In the genomic region with DNA sequence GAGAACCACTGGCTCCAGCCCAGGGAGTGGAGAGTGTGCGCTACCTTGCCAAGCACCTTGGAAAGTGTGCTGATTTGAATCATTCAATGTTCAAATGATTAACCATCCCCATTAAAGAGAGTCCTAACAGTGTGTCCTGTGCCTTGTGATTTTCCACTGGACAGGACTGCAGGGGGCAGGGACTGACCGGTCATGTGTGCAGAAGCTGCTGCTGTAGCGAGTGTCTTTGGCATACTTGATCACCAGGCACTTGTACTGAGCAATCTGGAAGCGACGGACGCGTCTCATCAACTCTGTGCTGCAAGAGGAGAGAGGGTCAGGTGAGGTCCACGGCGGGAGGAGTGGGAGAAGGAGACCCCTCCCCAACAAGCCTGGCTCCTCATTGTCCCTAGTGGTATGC, we compare ENCODE assay signal across 17 cellular contexts. TPM values are rescaled to one million over a fixed set of nuclear protein-coding genes. Genes with fewer than 3 reads are reported as not detected.
DNase-seq lines count a peak whose midpoint lies in the region; ATAC-seq, FAIRE-seq and TF ChIP-seq lines count a peak whose summit lies in the region.
"Had no signal": no experiment of that assay in that cellular context is flagged by ENCODE, and none has a peak within 500 bp of the region (broad histone marks: within the 10 kb centered on the region; RNA-seq: fewer than 3 reads in every experiment).

No MANE protein-coding gene starts in this region.

- TF ChIP-seq POLR2A in A549 (IDR thresholded peaks at IDR 0.05; ENCODE audit: low read length) = no peak
- TF ChIP-seq POLR2A in right lobe of liver (IDR thresholded peaks at IDR 0.05) = peak; percentile 57
- no peak for TF ChIP-seq POLR2A in adrenal gland (IDR thresholded peaks at IDR 0.05)

- DNase-seq in A549 (ENCODE audit: low read depth in 1 of 2, low spot score in 1 of 2) = no peak
- DNase-seq in H9 = no peak
- DNase-seq in activated naive CD8-positive, alpha-beta T cell treated with anti-CD3 and anti-CD28 coated beads, Interleukin-2, amount 10 ng/mL, durations not matched to agents 7 days and 5 days = no peak
- peak; percentile 62 to 91 (median 85) for DNase-seq in right lobe of liver
- no peak for DNase-seq in adrenal gland
- DNase-seq: NCI-H1694 treated with DMSO at 0.1 percent for 48 hours; occipital lobe; OCI-M1; stimulated activated CD4-positive, alpha-beta T cell treated with anti-CD3 and anti-CD28 coated beads, Interleukin-4, amount 100 ng/mL, for 1 hour; upper lobe of right lung; WERI-Rb-1 had no signal

- no peak overlapping the region for H2BK120ac ChIP-seq in H9 (ENCODE audit: low read depth, low read length, poor library complexity, severe bottlenecking)

- no peak for FAIRE-seq in A549 (lab: Jason Lieb, UNC)
- FAIRE-seq: endometrium had no signal

- H3K9me3 Mint-ChIP-seq in H9 = no peaks in the 10 kb centered on the region
- no peaks in the 10 kb centered on the region for H3K9me3 Mint-ChIP-seq in activated naive CD8-positive, alpha-beta T cell treated with anti-CD3 and anti-CD28 coated beads, Interleukin-2, amount 10 ng/mL, durations not matched to agents 7 days and 5 days

- H2BK15ac ChIP-seq in H9 (ENCODE audit: low read depth, low read length) = no peak overlapping the region

- no peaks in the 10 kb centered on the region for H3K36me3 ChIP-seq in right lobe of liver
- no peaks in the 10 kb centered on the region for H3K36me3 ChIP-seq in adrenal gland (replicated peaks in 1 of 2)
- H3K36me3 ChIP-seq: upper lobe of right lung had no signal

- no peak overlapping the region for H3K23ac ChIP-seq in H9 (ENCODE audit: insufficient read length, low read depth, low read length)

- no peak overlapping the region for H3K4me3 ChIP-seq in A549
- H3K4me3 ChIP-seq in right lobe of liver = peak overlapping the region in 2 of 3 donors; percentile 19 to 47
- H3K4me3 ChIP-seq in adrenal gland = no peak overlapping the region
- H3K4me3 ChIP-seq: upper lobe of right lung had no signal

- peak overlapping the region in 2 of 3 experiments; percentile 5 to 35; a peak in 2 of 7 replicates for H3K27ac Mint-ChIP-seq in H9
- peak overlapping the region; percentile 30 for H3K27ac Mint-ChIP-seq in activated naive CD8-positive, alpha-beta T cell treated with anti-CD3 and anti-CD28 coated beads, Interleukin-2, amount 10 ng/mL, durations not matched to agents 7 days and 5 days

- H3K4me3 Mint-ChIP-seq in H9 = peak overlapping the region; percentile 84 to 85
- H3K4me3 Mint-ChIP-seq in activated naive CD8-positive, alpha-beta T cell treated with anti-CD3 and anti-CD28 coated beads, Interleukin-2, amount 10 ng/mL, durations not matched to agents 7 days and 5 days = peak overlapping the region; percentile 94

- no peak overlapping the region for H2BK12ac ChIP-seq in H9 (ENCODE audit: insufficient read length, low read depth, low read length)

- TF ChIP-seq CTCF in A549 (IDR thresholded peaks at IDR 0.05) = no peak
- no peak for TF ChIP-seq CTCF in H9 (conservative IDR thresholded peaks at IDR 0.05)
- no peak for TF ChIP-seq CTCF in right lobe of liver (IDR thresholded peaks at IDR 0.05)
- no peak for TF ChIP-seq CTCF in adrenal gland (IDR thresholded peaks at IDR 0.05)

- no peak overlapping the region for H3K4ac ChIP-seq in H9 (ENCODE audit: low read depth, low read length)

- H3K27me3 Mint-ChIP-seq in H9 (ENCODE audit: low read depth) = no peaks in the 10 kb centered on the region
- no peaks in the 10 kb centered on the region for H3K27me3 Mint-ChIP-seq in activated naive CD8-positive, alpha-beta T cell treated with anti-CD3 and anti-CD28 coated beads, Interleukin-2, amount 10 ng/mL, durations not matched to agents 7 days and 5 days

- no peak overlapping the region for H2BK5ac ChIP-seq in H9 (ENCODE audit: insufficient read length, low read length)

- no peak for TF ChIP-seq EP300 in A549 (IDR thresholded peaks at IDR 0.05)

- no peak overlapping the region for H4K91ac ChIP-seq in H9 (ENCODE audit: insufficient read length, low read depth, low read length)

- H3K9ac ChIP-seq in H9 (ENCODE audit: extremely low read depth, insufficient read length, low read length) = no peak overlapping the region

- H3K27ac ChIP-seq in A549 (no peak overlapping the region), H9 (ENCODE audit: insufficient read length, low read depth, low read length) (no peak overlapping the region), right lobe of liver (peak overlapping the region; percentile 24 to 71 (median 45)), adrenal gland (no peak overlapping the region)
- H3K27ac ChIP-seq: HL-60, upper lobe of right lung, WERI-Rb-1 had no signal

- H3K4me2 ChIP-seq in A549 (peak overlapping the region; percentile 91; the same call in 1 of the 3 replicates), H9 (ENCODE audit: insufficient read depth, insufficient read length, low read length) (peak overlapping the region; percentile 1)

- peaks cover 9% of the 10 kb centered on the region; the same call in 1 of the 2 replicates for H3K79me2 ChIP-seq in H9 (ENCODE audit: insufficient read depth, low read length)

- 88% methylated on average over 9 of the region's 9 CpGs for WGBS in A549 (ENCODE audit: missing lambda C conversion rate)
- no CpG with 5 or more reads among the region's 9 CpGs for WGBS in H9 (ENCODE audit: extremely low coverage, insufficient read length, low lambda C conversion rate)
- 28% methylated on average over 9 of the region's 9 CpGs for WGBS in right lobe of liver (ENCODE audit: insufficient coverage, low coverage, low lambda C conversion rate, missing lambda C conversion rate)
- WGBS in adrenal gland, 4 donors = 89 to 98% (median 93%) methylated on average over 7 to 9 of the region's 9 CpGs

- no peak overlapping the region for H3K18ac ChIP-seq in H9 (ENCODE audit: insufficient read length, low read depth, low read length)

- intact Hi-C loops in right lobe of liver (cut with DNase I) = no loop called here
- intact Hi-C loops in adrenal gland (cut with DNase I) = no loop called here

- peaks cover 6% of the 10 kb centered on the region for H3K23me2 ChIP-seq in H9 (ENCODE audit: insufficient read length, low read depth, low read length, poor library complexity, severe bottlenecking)

- H3K4me1 Mint-ChIP-seq in H9 = peaks cover 24 to 31% of the 10 kb centered on the region in 2 experiments
- H3K4me1 Mint-ChIP-seq in activated naive CD8-positive, alpha-beta T cell treated with anti-CD3 and anti-CD28 coated beads, Interleukin-2, amount 10 ng/mL, durations not matched to agents 7 days and 5 days = peaks cover 42% of the 10 kb centered on the region

- no peak overlapping the region for H3K14ac ChIP-seq in H9 (ENCODE audit: insufficient read depth, low read length)

- CTCF ChIA-PET in A549 (lab: Yijun Ruan, JAX) = interaction anchor here (1.4 to 7.2 kb wide), 9 partner anchors 8 to 166 kb away, joined by 3 to 105 read pairs (median 14); no protein-coding TSS in a partner anchor

- no peak overlapping the region for H2BK20ac ChIP-seq in H9 (ENCODE audit: low read depth, low read length, poor library complexity, severe bottlenecking)

- H3K9me3 ChIP-seq in A549 (no peaks in the 10 kb centered on the region), H9 (ENCODE audit: control insufficient read depth, low read depth, low read length) (no peaks in the 10 kb centered on the region), right lobe of liver (no peaks in the 10 kb centered on the region), adrenal gland (replicated peaks in 1 of 3) (no peaks in the 10 kb centered on the region)
- H3K9me3 ChIP-seq: upper lobe of right lung had no signal

- H3T11ph ChIP-seq in H9 (ENCODE audit: low read length) = no peak overlapping the region

- no peak for TF ChIP-seq RAD21 in A549 (conservative IDR thresholded peaks at IDR 0.05 in 1 of 2, IDR thresholded peaks at IDR 0.05 in 1 of 2)

- POLR2A ChIA-PET in A549 (lab: Yijun Ruan, JAX) = no interaction called here
- POLR2A ChIA-PET in activated naive CD8-positive, alpha-beta T cell treated with anti-CD3 and anti-CD28 coated beads, Interleukin-2, amount 10 ng/mL, durations not matched to agents 7 days and 5 days (lab: Charles Lee) = no interaction called here

- H2AK5ac ChIP-seq in H9 (ENCODE audit: insufficient read length, low read length) = no peak overlapping the region

- no peaks in the 10 kb centered on the region for H4K20me1 ChIP-seq in H9 (ENCODE audit: control insufficient read depth, insufficient read depth, insufficient read length)

- peaks cover 33% of the 10 kb centered on the region for H3K4me1 ChIP-seq in A549
- H3K4me1 ChIP-seq in H9 (ENCODE audit: insufficient read depth, low read length) = no peaks in the 10 kb centered on the region
- peaks cover 0 to 40% (median 17%) of the 10 kb centered on the region in 4 donors for H3K4me1 ChIP-seq in right lobe of liver
- peaks cover 0 to 12% of the 10 kb centered on the region in 2 donors for H3K4me1 ChIP-seq in adrenal gland (replicated peaks in 1 of 2)

- H3K27me3 ChIP-seq in H9 (ENCODE audit: insufficient read depth, low read length) = no peaks in the 10 kb centered on the region
- H3K27me3 ChIP-seq in right lobe of liver = no peaks in the 10 kb centered on the region
- no peaks in the 10 kb centered on the region for H3K27me3 ChIP-seq in adrenal gland
- H3K27me3 ChIP-seq: upper lobe of right lung had no signal

- ATAC-seq in A549 = no peak
- ATAC-seq in activated naive CD8-positive, alpha-beta T cell treated with anti-CD3 and anti-CD28 coated beads, Interleukin-2, amount 10 ng/mL, durations not matched to agents 7 days and 5 days (ENCODE audit: low read depth) = no peak
- ATAC-seq in right lobe of liver = peak; percentile 42 to 69 (median 61)
- ATAC-seq in HG02588 (IDR thresholded peaks at IDR 0.05; ENCODE audit: unreplicated experiment) = no peak
- ATAC-seq in HG03039 (IDR thresholded peaks at IDR 0.05; ENCODE audit: unreplicated experiment) = no peak
- no peak for ATAC-seq in HG03097 (IDR thresholded peaks at IDR 0.05; ENCODE audit: low FRiP score, unreplicated experiment)
- ATAC-seq: upper lobe of right lung had no signal

- H2AFZ ChIP-seq in H9 (ENCODE audit: low read length) = no peak overlapping the region

- peaks cover 42 to 57% (median 57%) of the 10 kb centered on the region in 3 experiments; a peak in 6 of 7 replicates for H3K36me3 Mint-ChIP-seq in H9 (ENCODE audit: insufficient read depth in 1 of 3, low read depth in 3 of 3)
- H3K36me3 Mint-ChIP-seq in activated naive CD8-positive, alpha-beta T cell treated with anti-CD3 and anti-CD28 coated beads, Interleukin-2, amount 10 ng/mL, durations not matched to agents 7 days and 5 days = peaks cover 26% of the 10 kb centered on the region

- no peak overlapping the region for H3K56ac ChIP-seq in H9 (ENCODE audit: insufficient read length, low read depth, low read length)

- no peak overlapping the region for H4K8ac ChIP-seq in H9 (replicated peaks; ENCODE audit: insufficient read length, low read depth, low read length)

- H3K79me1 ChIP-seq in H9 (ENCODE audit: insufficient read depth, low read depth, low read length, poor library complexity, severe bottlenecking) = peaks cover 2% of the 10 kb centered on the region

- H4K5ac ChIP-seq in H9 (ENCODE audit: insufficient read length, low read depth, low read length) = no peak overlapping the region

RNA-seq across cellular contexts. Expression of a gene that starts 2.0 kb away (rescaled TPM):
- polyA plus RNA-seq in A549 (2011; rRNA removed) (86.1 and 90.9 TPM in 2 replicates), A549 (2017; fragmentation: RNase III; extraction: RNeasy Plus Mini Kit Qiagen cat#74134 plus additional on column Dnase treatment) (342 to 380 TPM (median 355 TPM) in 3 replicates), adrenal gland (1 to 10 TPM; 1.3 to 2.6 (median 1.6) TPM)
- polyA plus RNA-seq in A549 (2012; cell fraction: cytosol; rRNA removed) = 504 and 555 TPM in 2 replicates
- 355 and 514 TPM in 2 replicates for polyA plus RNA-seq in A549 (2012; cell fraction: nucleus; rRNA removed)
- 103 and 148 TPM in 2 replicates for polyA minus RNA-seq in A549 (2011; rRNA and poly(A)+ RNA removed)
- total RNA-seq in H9 (2021) (95.8 and 98.7 TPM in 2 replicates), right lobe of liver (1 to 10 TPM; 2.1 to 8.3 (median 4.7) TPM), adrenal gland (1 to 10 TPM; 2.0 to 8.5 (median 2.5) TPM)
- total RNA-seq in activated naive CD8-positive, alpha-beta T cell treated with anti-CD3 and anti-CD28 coated beads, Interleukin-2, amount 10 ng/mL, durations not matched to agents 7 days and 5 days = 10 to 100 TPM; 93.1 to 97.8 TPM

RNA-seq across cellular contexts. Expression of a gene that starts 2.3 kb away (rescaled TPM):
- polyA plus RNA-seq in A549 (2011; rRNA removed) = 33.4 and 59.8 TPM in 2 replicates
- polyA plus RNA-seq in A549 (2012; cell fraction: cytosol; rRNA removed) = 44.2 and 50.6 TPM in 2 replicates
- polyA plus RNA-seq in A549 (2012; cell fraction: nucleus; rRNA removed) = 39.7 and 60.2 TPM in 2 replicates
- polyA plus RNA-seq in A549 (2017; fragmentation: RNase III; extraction: RNeasy Plus Mini Kit Qiagen cat#74134 plus additional on column Dnase treatment) = 43.4 to 46.0 TPM (median 45.2 TPM) in 3 replicates
- polyA minus RNA-seq in A549 (2011; rRNA and poly(A)+ RNA removed) = 51.0 and 55.9 TPM in 2 replicates
- 54.7 and 64.1 TPM in 2 replicates for total RNA-seq in H9 (2021)
- total RNA-seq in activated naive CD8-positive, alpha-beta T cell treated with anti-CD3 and anti-CD28 coated beads, Interleukin-2, amount 10 ng/mL, durations not matched to agents 7 days and 5 days = 10 to 100 TPM; 11.3 to 13.4 TPM
- 100 to 1,000 TPM in 5 of 6 experiments, 10 to 100 TPM in 1; 96.6 to 156 (median 142) TPM for total RNA-seq in right lobe of liver
- total RNA-seq in adrenal gland = 10 to 100 TPM in 7 of 8 donors, 1 to 10 TPM in 1; 4.5 to 32.9 (median 21.9) TPM
- polyA plus RNA-seq in adrenal gland = 10 to 100 TPM in 1 of 3 donors, 1 to 10 TPM in 2; 9.0 to 16.3 (median 9.1) TPM

RNA-seq across cellular contexts. Expression of a gene that starts 16.5 kb away (rescaled TPM):
- 113 and 133 TPM in 2 replicates for polyA plus RNA-seq in A549 (2011; rRNA removed)
- polyA plus RNA-seq in A549 (2012; cell fraction: cytosol; rRNA removed) = 274 and 334 TPM in 2 replicates
- 224 and 303 TPM in 2 replicates for polyA plus RNA-seq in A549 (2012; cell fraction: nucleus; rRNA removed)
- 102 to 108 TPM (median 106 TPM) in 3 replicates for polyA plus RNA-seq in A549 (2017; fragmentation: RNase III; extraction: RNeasy Plus Mini Kit Qiagen cat#74134 plus additional on column Dnase treatment)
- 176 and 189 TPM in 2 replicates for polyA minus RNA-seq in A549 (2011; rRNA and poly(A)+ RNA removed)
- total RNA-seq in H9 (2021) = 41.0 and 43.9 TPM in 2 replicates
- 10 to 100 TPM; 43.2 to 50.5 TPM for total RNA-seq in activated naive CD8-positive, alpha-beta T cell treated with anti-CD3 and anti-CD28 coated beads, Interleukin-2, amount 10 ng/mL, durations not matched to agents 7 days and 5 days
- 10 to 100 TPM; 43.3 to 55.8 (median 50.4) TPM for total RNA-seq in right lobe of liver
- total RNA-seq in adrenal gland = 10 to 100 TPM; 36.3 to 98.1 (median 62.9) TPM
- polyA plus RNA-seq in adrenal gland = 10 to 100 TPM; 32.7 to 85.5 (median 38.9) TPM

RNA-seq across cellular contexts. Expression of a gene that starts 29.2 kb away (rescaled TPM):
- polyA plus RNA-seq in A549 (2011; rRNA removed) (45.4 and 51.9 TPM in 2 replicates), A549 (2017; fragmentation: RNase III; extraction: RNeasy Plus Mini Kit Qiagen cat#74134 plus additional on column Dnase treatment) (93.5 to 116 TPM (median 109 TPM) in 3 replicates), adrenal gland (1 to 10 TPM in 1 of 3 donors, under 1 TPM in 2; 0.32 to 1.3 (median 0.34) TPM)
- polyA plus RNA-seq in A549 (2012; cell fraction: cytosol; rRNA removed) = 90.7 and 118 TPM in 2 replicates
- 35.8 and 47.6 TPM in 2 replicates for polyA plus RNA-seq in A549 (2012; cell fraction: nucleus; rRNA removed)
- polyA minus RNA-seq in A549 (2011; rRNA and poly(A)+ RNA removed) = 40.3 and 63.2 TPM in 2 replicates
- total RNA-seq in H9 (2021) (97.8 and 104 TPM in 2 replicates), right lobe of liver (1 to 10 TPM in 4 of 6 experiments, under 1 TPM in 2; 0.57 to 2.0 (median 1.4) TPM), adrenal gland (1 to 10 TPM in 5 of 8 donors, under 1 TPM in 3; 0.12 to 2.9 (median 1.5) TPM)
- 10 to 100 TPM; 54.9 to 65.2 TPM for total RNA-seq in activated naive CD8-positive, alpha-beta T cell treated with anti-CD3 and anti-CD28 coated beads, Interleukin-2, amount 10 ng/mL, durations not matched to agents 7 days and 5 days

RNA-seq across cellular contexts. Expression of a gene that starts 38.7 kb away (rescaled TPM):
- not detected in 2 replicates for polyA plus RNA-seq in A549 (2011; rRNA removed)
- not detected in 2 replicates for polyA plus RNA-seq in A549 (2012; cell fraction: cytosol; rRNA removed)
- not detected in 2 replicates for polyA plus RNA-seq in A549 (2012; cell fraction: nucleus; rRNA removed)
- polyA plus RNA-seq in A549 (2017; fragmentation: RNase III; extraction: RNeasy Plus Mini Kit Qiagen cat#74134 plus additional on column Dnase treatment) = not detected in 3 replicates
- polyA minus RNA-seq in A549 (2011; rRNA and poly(A)+ RNA removed) = not detected in 2 replicates
- total RNA-seq in H9 (2021) = not detected in 2 replicates
- not detected for total RNA-seq in activated naive CD8-positive, alpha-beta T cell treated with anti-CD3 and anti-CD28 coated beads, Interleukin-2, amount 10 ng/mL, durations not matched to agents 7 days and 5 days
- total RNA-seq in right lobe of liver = not detected
- total RNA-seq in adrenal gland = not detected
- not detected for polyA plus RNA-seq in adrenal gland
- total RNA-seq: occipital lobe, upper lobe of right lung had no signal
- polyA plus RNA-seq: adipose tissue had no signal

Comparison
In these comparisons a context has a peak if more than half of its experiments do, and no peak if none do; other contexts are left out.
1. ATAC-seq: peak in right lobe of liver (4 of 4); none in A549 (0 of 2), activated naive CD8-positive, alpha-beta T cell treated with anti-CD3 and anti-CD28 coated beads, Interleukin-2, amount 10 ng/mL, durations not matched to agents 7 days and 5 days (single experiment), HG02588 (single experiment), HG03039 (single experiment) and HG03097 (single experiment).
2. DNase-seq: peak in right lobe of liver (3 of 3); none in A549 (0 of 2), H9 (single experiment), activated naive CD8-positive, alpha-beta T cell treated with anti-CD3 and anti-CD28 coated beads, Interleukin-2, amount 10 ng/mL, durations not matched to agents 7 days and 5 days (single experiment) and adrenal gland (0 of 7).
3. H3K27ac ChIP-seq: peak in right lobe of liver (3 of 3); none in A549 (0 of 2), H9 (single experiment) and adrenal gland (0 of 5).
4. H3K4me3 ChIP-seq: peak in right lobe of liver (2 of 3); none in A549 (single experiment) and adrenal gland (0 of 4).
5. RNA of a gene that starts 2.0 kb away (total RNA-seq): 93.1 to 97.8 TPM in activated naive CD8-positive, alpha-beta T cell treated with anti-CD3 and anti-CD28 coated beads, Interleukin-2, amount 10 ng/mL, durations not matched to agents 7 days and 5 days and 95.8 to 98.7 TPM in H9; 2.1 to 8.3 TPM in right lobe of liver and 2.0 to 8.5 TPM in adrenal gland; every median in the first group is over 4 times any median in the second.